In the genomic region with DNA sequence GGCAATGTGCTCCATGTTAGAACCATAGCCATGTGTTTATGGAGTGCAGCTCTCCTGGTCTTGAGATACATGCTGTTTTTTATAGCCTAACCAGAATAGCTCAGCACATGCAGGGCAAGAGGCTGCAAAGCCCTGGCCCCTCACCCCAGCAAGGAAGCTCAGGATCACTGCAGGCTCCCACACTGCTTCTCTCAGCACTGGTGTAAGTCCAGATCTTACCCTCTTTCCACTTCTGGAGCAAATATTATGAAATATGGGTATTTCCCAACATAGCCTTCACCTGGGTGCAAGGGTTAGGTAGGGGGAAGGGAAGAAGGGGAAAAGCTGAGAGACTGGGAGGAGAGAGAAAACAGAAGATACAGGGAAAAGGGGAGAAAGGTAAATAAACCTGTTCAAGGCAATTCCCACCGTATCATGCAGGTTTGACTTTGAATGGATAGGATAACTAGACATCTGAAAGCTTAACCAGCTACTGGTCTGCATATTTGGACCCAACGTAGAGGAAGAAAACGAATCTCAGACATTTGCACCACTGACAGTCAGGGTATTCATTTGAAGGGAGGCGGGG, we compare ENCODE assay signal across 1 cellular context.
TF ChIP-seq lines count a peak whose summit lies in the region.

No MANE protein-coding gene starts in this region.

TF ChIP-seq in H1, 55 proteins besides CTCF, POLR2A, EP300 and RAD21:
- TF ChIP-seq JUN (IDR thresholded peaks at IDR 0.05; ENCODE audit: low read depth, low read length) (no peak), BRCA1 (IDR thresholded peaks at IDR 0.05; ENCODE audit: low read depth, low read length) (no peak), CHD2 (IDR thresholded peaks at IDR 0.05; ENCODE audit: low read length) (no peak), RBBP5 (IDR thresholded peaks at IDR 0.05; ENCODE audit: borderline replicate concordance, low read depth, low read length) (no peak), KDM4A (IDR thresholded peaks at IDR 0.05; ENCODE audit: low read depth, low read length, severe bottlenecking) (no peak), HDAC2 (IDR thresholded peaks at IDR 0.05; ENCODE audit: borderline replicate concordance in 1 of 2, low read depth in 2 of 2, low read length in 2 of 2) (no peak), TAF1 (IDR thresholded peaks at IDR 0.05; ENCODE audit: low read depth, low read length) (no peak), TEAD4 (IDR thresholded peaks at IDR 0.05; ENCODE audit: low read depth, low read length) (no peak), ASH2L (IDR thresholded peaks at IDR 0.05; ENCODE audit: low read length) (no peak), CBX8 (IDR thresholded peaks at IDR 0.05; ENCODE audit: borderline replicate concordance, low read depth, low read length) (no peak), GABPA (IDR thresholded peaks at IDR 0.05; ENCODE audit: borderline replicate concordance, insufficient read depth, low read length) (no peak), CTBP2 (IDR thresholded peaks at IDR 0.05; ENCODE audit: borderline replicate concordance, insufficient read depth, insufficient read length, low read length) (no peak)
- TF ChIP-seq, protein P1, sequence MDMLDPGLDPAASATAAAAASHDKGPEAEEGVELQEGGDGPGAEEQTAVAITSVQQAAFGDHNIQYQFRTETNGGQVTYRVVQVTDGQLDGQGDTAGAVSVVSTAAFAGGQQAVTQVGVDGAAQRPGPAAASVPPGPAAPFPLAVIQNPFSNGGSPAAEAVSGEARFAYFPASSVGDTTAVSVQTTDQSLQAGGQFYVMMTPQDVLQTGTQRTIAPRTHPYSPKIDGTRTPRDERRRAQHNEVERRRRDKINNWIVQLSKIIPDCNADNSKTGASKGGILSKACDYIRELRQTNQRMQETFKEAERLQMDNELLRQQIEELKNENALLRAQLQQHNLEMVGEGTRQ (IDR thresholded peaks at IDR 0.05; ENCODE audit: low read length): no peak
